ENCODE assay signal across 7 cellular contexts in genomic region chr2:228048838-228049490, GRCh38.
DNase-seq lines count a peak whose midpoint lies in the region; ATAC-seq and TF ChIP-seq lines count a peak whose summit lies in the region.

No MANE protein-coding gene starts in this region.

- H3K4me1 ChIP-seq in PC-3 (ENCODE audit: insufficient read depth, low read length): peaks cover 15% of the 10 kb centered on the region
- H3K4me1 ChIP-seq in fibroblast of lung (ENCODE audit: control insufficient read depth, extremely low read depth, insufficient read depth, low read length): no peaks in the 10 kb centered on the region

- H3K79me2 ChIP-seq in PC-3 (ENCODE audit: low read length) (no peaks in the 10 kb centered on the region), fibroblast of lung (ENCODE audit: control insufficient read depth, insufficient read depth, low read length) (no peaks in the 10 kb centered on the region)

- DNase-seq in PC-3 (peak; percentile 95), fibroblast of lung (ENCODE audit: low read depth in 2 of 2) (peak; percentile 19 to 66), non-pigmented ciliary epithelial cell (ENCODE audit: low read depth) (peak; percentile 15), activated gamma-delta T cell treated with Interleukin-2 at 50 U/mL for 16 hours (no peak)

- no peak overlapping the region for H3K4me3 ChIP-seq in PC-3 (ENCODE audit: low read length)
- no peak overlapping the region for H3K4me3 ChIP-seq in fibroblast of lung (replicated peaks in 1 of 4; ENCODE audit: control extremely low read depth in 1 of 4, insufficient read depth in 1 of 4, low read depth in 3 of 4, low read length in 4 of 4)

- H2AFZ ChIP-seq in PC-3 (ENCODE audit: low read length) (no peak overlapping the region), fibroblast of lung (ENCODE audit: low read length) (no peak overlapping the region)

- TF ChIP-seq CTCF in GM12872 (IDR thresholded peaks at IDR 0.05; ENCODE audit: insufficient read depth, low read depth, low read length): peak; percentile 42
- peak; percentile 81 for TF ChIP-seq CTCF in PC-3 (conservative IDR thresholded peaks at IDR 0.05; ENCODE audit: low read depth, low read length)
- TF ChIP-seq CTCF in fibroblast of lung (conservative IDR thresholded peaks at IDR 0.05 in 1 of 2, IDR thresholded peaks at IDR 0.05 in 1 of 2; ENCODE audit: low read depth in 1 of 2, low read length in 2 of 2): peak; percentile 69 to 75

- H3K9me3 ChIP-seq in PC-3 (ENCODE audit: low read length): no peaks in the 10 kb centered on the region
- H3K9me3 ChIP-seq in fibroblast of lung (ENCODE audit: control insufficient read depth, insufficient read depth, low read depth, low read length): no peaks in the 10 kb centered on the region

- POLR2A ChIA-PET in PC-3 (lab: Charles Lee; ENCODE audit: unreplicated experiment): no interaction called here

- H3K27me3 ChIP-seq in PC-3 (ENCODE audit: low read length) (no peaks in the 10 kb centered on the region), fibroblast of lung (ENCODE audit: control insufficient read depth, insufficient read depth, low read length) (no peaks in the 10 kb centered on the region)

- no peak overlapping the region for H3K9ac ChIP-seq in PC-3 (ENCODE audit: low read length)
- no peak overlapping the region for H3K9ac ChIP-seq in fibroblast of lung (ENCODE audit: insufficient read depth, low read length)

- CTCF ChIA-PET in PC-3 (lab: Charles Lee): interaction anchor here (0.6 to 1.0 kb wide), 2 partner anchors 307 to 609 kb away, joined by 3 to 8 read pairs; no protein-coding TSS in a partner anchor

- intact Hi-C loops in PC-3 (cut with micrococcal nuclease): loop anchor here (1.0 to 10.0 kb wide), 6 partner anchors 157 to 1224 kb away; no protein-coding TSS in a partner anchor

- 0 out of 2 replicates have a peak overlapping the region, but pooled peaks have one; percentile 49 for H3K27ac ChIP-seq in PC-3 (ENCODE audit: low read length)
- no peak overlapping the region for H3K27ac ChIP-seq in fibroblast of lung (ENCODE audit: insufficient read depth, low read length)

- H3K9me2 ChIP-seq in PC-3 (replicated peaks; ENCODE audit: low read length): no peaks in the 10 kb centered on the region

- BruUV-seq in PC-3 (replicated peaks; lab: Mats Ljungman, UMichigan): no TSS peak

- H4K20me1 ChIP-seq in PC-3 (ENCODE audit: low read length) (no peaks in the 10 kb centered on the region), fibroblast of lung (ENCODE audit: control insufficient read depth, extremely low read depth, insufficient read depth, low read length) (no peaks in the 10 kb centered on the region)

- no peaks in the 10 kb centered on the region for H3F3A ChIP-seq in PC-3 (ENCODE audit: low read length, unreplicated experiment)

- H3K36me3 ChIP-seq in PC-3 (ENCODE audit: low read depth, low read length) (no peaks in the 10 kb centered on the region), fibroblast of lung (ENCODE audit: control insufficient read depth, insufficient read depth, low read length) (no peaks in the 10 kb centered on the region)

- H3K4me2 ChIP-seq in PC-3 (ENCODE audit: low read length) (peak overlapping the region; percentile 40; the same call in 1 of the 2 replicates), fibroblast of lung (ENCODE audit: extremely low read depth, insufficient read depth, low read length) (no peak overlapping the region)

- ATAC-seq in HG03442 (IDR thresholded peaks at IDR 0.05; ENCODE audit: unreplicated experiment) (peak; percentile 59), PC-3 (peak; percentile 99), HG03439 (IDR thresholded peaks at IDR 0.05; ENCODE audit: unreplicated experiment) (no peak)
